ENCODE assay signal across 17 cellular contexts in the genomic region with DNA sequence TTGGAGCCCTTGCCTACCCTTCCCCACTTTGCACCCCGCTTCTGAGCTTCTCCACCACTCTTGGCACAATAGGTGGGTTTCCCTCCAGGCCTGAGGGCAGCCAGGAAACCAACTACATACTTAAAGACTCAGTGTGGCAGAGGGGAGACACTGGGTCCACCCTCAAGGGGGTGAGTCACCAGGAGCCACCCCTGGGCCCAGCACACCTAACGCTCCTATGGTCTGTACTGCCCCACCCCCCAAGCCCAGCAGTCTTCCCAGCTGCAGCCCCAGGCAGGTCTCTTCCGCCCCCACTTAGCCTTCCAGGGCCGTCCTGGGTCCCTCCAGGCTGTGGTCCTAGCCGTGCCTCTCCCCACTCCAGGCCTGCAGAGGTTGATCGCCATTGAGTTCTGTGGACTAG. TPM values are rescaled to one million over a fixed set of nuclear protein-coding genes. Genes with fewer than 3 reads are reported as not detected.
DNase-seq lines count a peak whose midpoint lies in the region; ATAC-seq and TF ChIP-seq lines count a peak whose summit lies in the region.
"Had no signal": no experiment of that assay in that cellular context is flagged by ENCODE, and none has a peak within 500 bp of the region (broad histone marks: within the 10 kb centered on the region; RNA-seq: fewer than 3 reads in every experiment).

No MANE protein-coding gene starts in this region.

- H3K27ac Mint-ChIP-seq in activated CD8-positive, alpha-beta memory T cell treated with anti-CD3 and anti-CD28 coated beads, Interleukin-2, amount 10 ng/mL, durations not matched to agents 7 days and 5 days: peak overlapping the region; percentile 95
- H3K27ac Mint-ChIP-seq in T-cell (peak overlapping the region; percentile 28 to 36), endodermal cell (peak overlapping the region; percentile 75)
- peak overlapping the region; percentile 96 for H3K27ac Mint-ChIP-seq in stimulated activated naive B cell treated with anti-CD40 and anti-IgM and Interleukin-4, amounts not matched to agents 10 μg/mL and 1 μg/mL and 100 μg/mL, for 72 hours
- H3K27ac Mint-ChIP-seq: WTC11 had no signal

- peaks cover 14% of the 10 kb centered on the region for H3K4me1 ChIP-seq in endodermal cell (ENCODE audit: control insufficient read depth, insufficient read depth, low read length)

- POLR2A ChIA-PET in T-cell (lab: Charles Lee): no interaction called here

- no peaks in the 10 kb centered on the region for H3K36me3 ChIP-seq in endodermal cell (ENCODE audit: control insufficient read depth, insufficient read depth, low read length)
- H3K36me3 ChIP-seq: stomach had no signal

- no peak overlapping the region for H3K9ac ChIP-seq in endodermal cell (ENCODE audit: extremely low read depth, low read length, poor library complexity, severe bottlenecking)
- H3K9ac ChIP-seq: GM23248 had no signal

- CTCF ChIA-PET in activated CD8-positive, alpha-beta memory T cell treated with anti-CD3 and anti-CD28 coated beads, Interleukin-2, amount 10 ng/mL, durations not matched to agents 7 days and 5 days (lab: Charles Lee): interaction anchor here (0.7 to 13.0 kb wide), 9 partner anchors 12 to 125 kb away, joined by 3 to 147 read pairs (median 11); partner anchors contain the start of gene IL10RA
- CTCF ChIA-PET in T-cell (lab: Charles Lee): interaction anchor here in 1 of 2 donors (2.6 kb wide), 1 partner anchor 14 kb away, joined by 13 read pairs; no protein-coding TSS in a partner anchor

- no peak for ATAC-seq in activated CD8-positive, alpha-beta memory T cell treated with anti-CD3 and anti-CD28 coated beads, Interleukin-2, amount 10 ng/mL, durations not matched to agents 7 days and 5 days
- ATAC-seq in T-cell (replicated peaks in 1 of 4): no peak
- ATAC-seq in stimulated activated naive B cell treated with anti-CD40 and anti-IgM and Interleukin-4, amounts not matched to agents 10 μg/mL and 1 μg/mL and 100 μg/mL, for 72 hours (replicated peaks): no peak
- ATAC-seq: WTC11 had no signal

- 92 to 95% methylated on average over 2 to 6 of the region's 6 CpGs for WGBS in endodermal cell (ENCODE audit: insufficient coverage in 1 of 2, insufficient read length in 1 of 2), 2 experiments

- peaks cover 11% of the 10 kb centered on the region for H3K27me3 ChIP-seq in endodermal cell (ENCODE audit: control insufficient read depth, insufficient read depth, low read length, poor library complexity, severe bottlenecking)

- DNase-seq in activated CD8-positive, alpha-beta memory T cell treated with anti-CD3 and anti-CD28 coated beads, Interleukin-2, amount 10 ng/mL, durations not matched to agents 7 days and 5 days: no peak
- DNase-seq in activated CD8-positive, alpha-beta memory T cell treated with anti-CD3 and anti-CD28 coated beads, Interleukin-2, amount 50 U/mL, for 48 hours: no peak
- DNase-seq in T-cell (no peak), endodermal cell (peak; percentile 49), HuH-7 (ENCODE audit: low spot score) (no peak), NCI-H1105 (lab: John Stamatoyannopoulos, UW) (no peak), NCI-H187 treated with DMSO at 0.1 percent for 48 hours (lab: John Stamatoyannopoulos, UW) (no peak)
- DNase-seq in stimulated activated naive B cell treated with anti-CD40 and anti-IgM and Interleukin-4, amounts not matched to agents 10 μg/mL and 1 μg/mL and 100 μg/mL, for 72 hours: no peak
- DNase-seq: effector CD8-positive, alpha-beta T cell; GM23248; mammary epithelial cell; NCI-H1092 treated with DMSO at 0.1 percent for 48 hours; NCI-H226; OCI-M1; stomach had no signal

- no peak for TF ChIP-seq CTCF in endodermal cell (conservative IDR thresholded peaks at IDR 0.05)

- H3K9me3 Mint-ChIP-seq in activated CD8-positive, alpha-beta memory T cell treated with anti-CD3 and anti-CD28 coated beads, Interleukin-2, amount 10 ng/mL, durations not matched to agents 7 days and 5 days (ENCODE audit: low read depth): no peaks in the 10 kb centered on the region
- H3K9me3 Mint-ChIP-seq in T-cell: no peaks in the 10 kb centered on the region
- no peaks in the 10 kb centered on the region for H3K9me3 Mint-ChIP-seq in endodermal cell
- H3K9me3 Mint-ChIP-seq in stimulated activated naive B cell treated with anti-CD40 and anti-IgM and Interleukin-4, amounts not matched to agents 10 μg/mL and 1 μg/mL and 100 μg/mL, for 72 hours: no peaks in the 10 kb centered on the region
- H3K9me3 Mint-ChIP-seq: WTC11 had no signal

- H3K36me3 Mint-ChIP-seq in activated CD8-positive, alpha-beta memory T cell treated with anti-CD3 and anti-CD28 coated beads, Interleukin-2, amount 10 ng/mL, durations not matched to agents 7 days and 5 days: no peaks in the 10 kb centered on the region
- H3K36me3 Mint-ChIP-seq in T-cell (no peaks in the 10 kb centered on the region), endodermal cell (ENCODE audit: low read depth) (no peaks in the 10 kb centered on the region)
- H3K36me3 Mint-ChIP-seq in stimulated activated naive B cell treated with anti-CD40 and anti-IgM and Interleukin-4, amounts not matched to agents 10 μg/mL and 1 μg/mL and 100 μg/mL, for 72 hours: peaks cover 0 to 7% of the 10 kb centered on the region in 2 donors
- H3K36me3 Mint-ChIP-seq: WTC11 had no signal

- peaks cover 81% of the 10 kb centered on the region for H3K4me1 Mint-ChIP-seq in activated CD8-positive, alpha-beta memory T cell treated with anti-CD3 and anti-CD28 coated beads, Interleukin-2, amount 10 ng/mL, durations not matched to agents 7 days and 5 days
- H3K4me1 Mint-ChIP-seq in T-cell (peaks cover 52 to 60% (median 59%) of the 10 kb centered on the region in 3 donors), endodermal cell (peaks cover 61% of the 10 kb centered on the region)
- H3K4me1 Mint-ChIP-seq in stimulated activated naive B cell treated with anti-CD40 and anti-IgM and Interleukin-4, amounts not matched to agents 10 μg/mL and 1 μg/mL and 100 μg/mL, for 72 hours: peaks cover 45 to 80% of the 10 kb centered on the region in 2 donors

- no peak overlapping the region for H3K4me3 Mint-ChIP-seq in activated CD8-positive, alpha-beta memory T cell treated with anti-CD3 and anti-CD28 coated beads, Interleukin-2, amount 10 ng/mL, durations not matched to agents 7 days and 5 days
- H3K4me3 Mint-ChIP-seq in T-cell (peak overlapping the region in 1 of 3 donors; percentile 42), endodermal cell (no peak overlapping the region)
- H3K4me3 Mint-ChIP-seq in stimulated activated naive B cell treated with anti-CD40 and anti-IgM and Interleukin-4, amounts not matched to agents 10 μg/mL and 1 μg/mL and 100 μg/mL, for 72 hours: peak overlapping the region in 1 of 2 donors; percentile 19
- H3K4me3 Mint-ChIP-seq: WTC11 had no signal

- no peak overlapping the region for H3K27ac ChIP-seq in endodermal cell (ENCODE audit: low read depth, low read length)
- H3K27ac ChIP-seq: GM23248, stomach had no signal

- H3K4me3 ChIP-seq in endodermal cell (ENCODE audit: low read length): no peak overlapping the region
- H3K4me3 ChIP-seq: GM23248, stomach had no signal

- no peaks in the 10 kb centered on the region for H3K9me3 ChIP-seq in endodermal cell (ENCODE audit: control insufficient read depth, low read length)
- H3K9me3 ChIP-seq: stomach had no signal

- H3K27me3 Mint-ChIP-seq in activated CD8-positive, alpha-beta memory T cell treated with anti-CD3 and anti-CD28 coated beads, Interleukin-2, amount 10 ng/mL, durations not matched to agents 7 days and 5 days: peaks cover 3% of the 10 kb centered on the region
- H3K27me3 Mint-ChIP-seq in T-cell (no peaks in the 10 kb centered on the region), endodermal cell (ENCODE audit: insufficient read depth) (peaks cover 4% of the 10 kb centered on the region)
- no peaks in the 10 kb centered on the region for H3K27me3 Mint-ChIP-seq in stimulated activated naive B cell treated with anti-CD40 and anti-IgM and Interleukin-4, amounts not matched to agents 10 μg/mL and 1 μg/mL and 100 μg/mL, for 72 hours

RNA-seq across cellular contexts. Expression of gene TMPRSS13, which starts 3.2 kb away (rescaled TPM):
- 1 to 10 TPM; 1.7 to 2.0 TPM for total RNA-seq in activated CD8-positive, alpha-beta memory T cell treated with anti-CD3 and anti-CD28 coated beads, Interleukin-2, amount 10 ng/mL, durations not matched to agents 7 days and 5 days
- 1 to 10 TPM; 2.1 to 4.7 (median 3.7) TPM for total RNA-seq in T-cell
- 1 to 10 TPM; 2.5 to 6.4 TPM for total RNA-seq in endodermal cell
- 0.61 TPM for polyA plus RNA-seq in endodermal cell (2013, experiment 1 of 2)
- 0.46 TPM for polyA plus RNA-seq in endodermal cell (2013, experiment 2 of 2)
- total RNA-seq: GM23248, skeletal muscle tissue had no signal
- polyA plus RNA-seq: GM23248 had no signal

RNA-seq across cellular contexts. Expression of gene IL10RA, which starts 53.8 kb away (rescaled TPM):
- 100 to 1,000 TPM; 247 to 260 TPM for total RNA-seq in activated CD8-positive, alpha-beta memory T cell treated with anti-CD3 and anti-CD28 coated beads, Interleukin-2, amount 10 ng/mL, durations not matched to agents 7 days and 5 days
- 100 to 1,000 TPM; 195 to 450 (median 375) TPM for total RNA-seq in T-cell
- under 1 TPM; 0.46 to 0.51 TPM for total RNA-seq in endodermal cell
- not detected for polyA plus RNA-seq in endodermal cell (2013, experiment 1 of 2)
- 0.37 TPM for polyA plus RNA-seq in endodermal cell (2013, experiment 2 of 2)
- total RNA-seq: GM23248, mammary epithelial cell had no signal
- polyA plus RNA-seq: GM23248 had no signal

RNA-seq across cellular contexts. Expression of gene FXYD6, which starts 56.0 kb away (rescaled TPM):
- under 1 TPM; 0.12 to 0.20 TPM for total RNA-seq in activated CD8-positive, alpha-beta memory T cell treated with anti-CD3 and anti-CD28 coated beads, Interleukin-2, amount 10 ng/mL, durations not matched to agents 7 days and 5 days
- total RNA-seq in T-cell (under 1 TPM in 3 of 5 donors, not detected in 2; 0.38 to 0.73 (median 0.53) TPM), endodermal cell (10 to 100 TPM; 54.1 to 61.8 TPM)
- 197 TPM for polyA plus RNA-seq in endodermal cell (2013, experiment 1 of 2)
- polyA plus RNA-seq in endodermal cell (2013, experiment 2 of 2): 184 TPM
- total RNA-seq: GM23248 had no signal
- polyA plus RNA-seq: GM23248 had no signal

Comparison
In these comparisons a context has a peak if more than half of its experiments do, and no peak if none do; other contexts are left out.
1. H3K27ac Mint-ChIP-seq: peak in every context shown above with its lines; median percentile 96 in stimulated activated naive B cell treated with anti-CD40 and anti-IgM and Interleukin-4, amounts not matched to agents 10 μg/mL and 1 μg/mL and 100 μg/mL, for 72 hours; 95 in activated CD8-positive, alpha-beta memory T cell treated with anti-CD3 and anti-CD28 coated beads, Interleukin-2, amount 10 ng/mL, durations not matched to agents 7 days and 5 days; 75 in endodermal cell; 32 in T-cell.
2. RNA of gene IL10RA, which starts 53.8 kb away (total RNA-seq): 195 to 450 TPM in T-cell and 247 to 260 TPM in activated CD8-positive, alpha-beta memory T cell treated with anti-CD3 and anti-CD28 coated beads, Interleukin-2, amount 10 ng/mL, durations not matched to agents 7 days and 5 days; 0.46 to 0.51 TPM in endodermal cell; every median in the first group is over 100 times any median in the second.
3. RNA of gene FXYD6, which starts 56.0 kb away (total RNA-seq): 54.1 to 61.8 TPM in endodermal cell; 0.38 to 0.73 TPM in T-cell and 0.12 to 0.20 TPM in activated CD8-positive, alpha-beta memory T cell treated with anti-CD3 and anti-CD28 coated beads, Interleukin-2, amount 10 ng/mL, durations not matched to agents 7 days and 5 days; every median in the first group is over 10 times any median in the second.